Comparison of ENCODE assay signal across 1 cellular context in the genomic region with DNA sequence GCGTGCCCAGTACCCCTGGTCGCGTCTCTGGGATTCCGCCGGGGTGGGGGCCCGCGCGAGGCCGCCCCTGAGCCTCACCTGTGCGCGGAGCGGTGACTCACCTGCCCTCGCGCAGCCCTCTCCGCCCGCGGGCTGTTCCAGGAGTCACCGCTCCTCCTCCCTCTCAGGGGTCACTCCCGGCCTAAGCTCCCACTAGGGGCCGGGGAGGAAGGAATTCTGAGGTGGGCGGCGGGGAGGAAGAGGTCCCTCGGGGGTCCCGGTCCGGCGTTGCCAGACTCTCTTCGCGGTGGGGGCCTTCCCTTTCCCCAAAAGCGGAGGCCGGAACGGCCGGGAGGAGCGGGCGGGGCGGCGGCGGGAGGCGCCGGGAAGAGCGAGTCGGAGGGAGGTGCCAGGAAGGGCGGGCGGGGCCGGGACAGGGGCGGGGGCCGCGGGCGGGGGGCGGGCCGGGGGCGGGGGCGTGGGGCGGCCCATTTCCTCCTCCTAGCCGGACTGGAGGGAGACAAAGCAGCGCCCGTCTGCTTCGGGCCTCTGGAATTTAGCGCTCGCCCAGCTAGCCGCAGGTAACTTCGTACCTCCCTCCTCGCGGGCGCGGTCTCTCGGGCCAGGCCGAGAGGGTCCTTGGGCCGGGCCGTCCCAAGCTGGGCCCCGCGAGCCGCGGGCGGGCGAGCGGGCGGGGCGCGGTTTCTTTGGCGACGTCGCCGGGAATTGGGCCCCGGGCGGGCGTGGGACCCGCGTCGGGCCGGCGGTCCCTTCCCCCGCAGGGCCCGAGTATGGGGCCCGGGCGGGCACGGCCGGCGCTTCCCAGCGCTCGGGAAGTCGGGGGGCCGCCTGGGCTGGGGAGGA.
TF ChIP-seq lines count a peak whose summit lies in the region.

A gene with protein sequence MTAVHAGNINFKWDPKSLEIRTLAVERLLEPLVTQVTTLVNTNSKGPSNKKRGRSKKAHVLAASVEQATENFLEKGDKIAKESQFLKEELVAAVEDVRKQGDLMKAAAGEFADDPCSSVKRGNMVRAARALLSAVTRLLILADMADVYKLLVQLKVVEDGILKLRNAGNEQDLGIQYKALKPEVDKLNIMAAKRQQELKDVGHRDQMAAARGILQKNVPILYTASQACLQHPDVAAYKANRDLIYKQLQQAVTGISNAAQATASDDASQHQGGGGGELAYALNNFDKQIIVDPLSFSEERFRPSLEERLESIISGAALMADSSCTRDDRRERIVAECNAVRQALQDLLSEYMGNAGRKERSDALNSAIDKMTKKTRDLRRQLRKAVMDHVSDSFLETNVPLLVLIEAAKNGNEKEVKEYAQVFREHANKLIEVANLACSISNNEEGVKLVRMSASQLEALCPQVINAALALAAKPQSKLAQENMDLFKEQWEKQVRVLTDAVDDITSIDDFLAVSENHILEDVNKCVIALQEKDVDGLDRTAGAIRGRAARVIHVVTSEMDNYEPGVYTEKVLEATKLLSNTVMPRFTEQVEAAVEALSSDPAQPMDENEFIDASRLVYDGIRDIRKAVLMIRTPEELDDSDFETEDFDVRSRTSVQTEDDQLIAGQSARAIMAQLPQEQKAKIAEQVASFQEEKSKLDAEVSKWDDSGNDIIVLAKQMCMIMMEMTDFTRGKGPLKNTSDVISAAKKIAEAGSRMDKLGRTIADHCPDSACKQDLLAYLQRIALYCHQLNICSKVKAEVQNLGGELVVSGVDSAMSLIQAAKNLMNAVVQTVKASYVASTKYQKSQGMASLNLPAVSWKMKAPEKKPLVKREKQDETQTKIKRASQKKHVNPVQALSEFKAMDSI (plus strand): TSS at position 475 of the 843 bp plus-strand sequence. CDS start 28,500 bp downstream, outside the sequence.

TF ChIP-seq in HepG2, 621 proteins besides CTCF, POLR2A, EP300 and RAD21 (continued from another document and continues in another):
- TF ChIP-seq ZNF609 (CRISPR knock-in tag; IDR thresholded peaks at IDR 0.05; ENCODE audit: borderline replicate concordance), result 0 out of 2 replicates have a peak, but pooled peaks have one; percentile 25
- TF ChIP-seq, protein P1, sequence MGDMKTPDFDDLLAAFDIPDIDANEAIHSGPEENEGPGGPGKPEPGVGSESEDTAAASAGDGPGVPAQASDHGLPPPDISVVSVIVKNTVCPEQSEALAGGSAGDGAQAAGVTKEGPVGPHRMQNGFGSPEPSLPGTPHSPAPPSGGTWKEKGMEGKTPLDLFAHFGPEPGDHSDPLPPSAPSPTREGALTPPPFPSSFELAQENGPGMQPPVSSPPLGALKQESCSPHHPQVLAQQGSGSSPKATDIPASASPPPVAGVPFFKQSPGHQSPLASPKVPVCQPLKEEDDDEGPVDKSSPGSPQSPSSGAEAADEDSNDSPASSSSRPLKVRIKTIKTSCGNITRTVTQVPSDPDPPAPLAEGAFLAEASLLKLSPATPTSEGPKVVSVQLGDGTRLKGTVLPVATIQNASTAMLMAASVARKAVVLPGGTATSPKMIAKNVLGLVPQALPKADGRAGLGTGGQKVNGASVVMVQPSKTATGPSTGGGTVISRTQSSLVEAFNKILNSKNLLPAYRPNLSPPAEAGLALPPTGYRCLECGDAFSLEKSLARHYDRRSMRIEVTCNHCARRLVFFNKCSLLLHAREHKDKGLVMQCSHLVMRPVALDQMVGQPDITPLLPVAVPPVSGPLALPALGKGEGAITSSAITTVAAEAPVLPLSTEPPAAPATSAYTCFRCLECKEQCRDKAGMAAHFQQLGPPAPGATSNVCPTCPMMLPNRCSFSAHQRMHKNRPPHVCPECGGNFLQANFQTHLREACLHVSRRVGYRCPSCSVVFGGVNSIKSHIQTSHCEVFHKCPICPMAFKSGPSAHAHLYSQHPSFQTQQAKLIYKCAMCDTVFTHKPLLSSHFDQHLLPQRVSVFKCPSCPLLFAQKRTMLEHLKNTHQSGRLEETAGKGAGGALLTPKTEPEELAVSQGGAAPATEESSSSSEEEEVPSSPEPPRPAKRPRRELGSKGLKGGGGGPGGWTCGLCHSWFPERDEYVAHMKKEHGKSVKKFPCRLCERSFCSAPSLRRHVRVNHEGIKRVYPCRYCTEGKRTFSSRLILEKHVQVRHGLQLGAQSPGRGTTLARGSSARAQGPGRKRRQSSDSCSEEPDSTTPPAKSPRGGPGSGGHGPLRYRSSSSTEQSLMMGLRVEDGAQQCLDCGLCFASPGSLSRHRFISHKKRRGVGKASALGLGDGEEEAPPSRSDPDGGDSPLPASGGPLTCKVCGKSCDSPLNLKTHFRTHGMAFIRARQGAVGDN (CRISPR knock-in tag; IDR thresholded peaks at IDR 0.05), result peak; percentile 75
- peak; percentile 18; the same call in 1 of the 2 replicates for TF ChIP-seq IKZF5 (CRISPR knock-in tag; IDR thresholded peaks at IDR 0.05)
- no peak for TF ChIP-seq BCL6 (CRISPR knock-in tag; IDR thresholded peaks at IDR 0.05)
- peak; percentile 84 for TF ChIP-seq ZNF605 (CRISPR knock-in tag; IDR thresholded peaks at IDR 0.05)
- TF ChIP-seq CBX5 (CRISPR knock-in tag; IDR thresholded peaks at IDR 0.05; ENCODE audit: borderline replicate concordance), result no peak
- no peak; the same call in 1 of the 2 replicates for TF ChIP-seq ZNF776 (CRISPR knock-in tag; IDR thresholded peaks at IDR 0.05)
- no peak for TF ChIP-seq SOX6 (IDR thresholded peaks at IDR 0.05)
- TF ChIP-seq SOX6 (CRISPR knock-in tag; IDR thresholded peaks at IDR 0.05), result peak; percentile 35; the same call in 1 of the 2 replicates
- 0 out of 2 replicates have a peak, but pooled peaks have one; percentile 35 for TF ChIP-seq GZF1 (CRISPR knock-in tag; IDR thresholded peaks at IDR 0.05)
- TF ChIP-seq MXD4 (CRISPR knock-in tag; IDR thresholded peaks at IDR 0.05), result no peak
- no peak for TF ChIP-seq ZFP36L1 (CRISPR knock-in tag; IDR thresholded peaks at IDR 0.05)
- no peak for TF ChIP-seq NONO (IDR thresholded peaks at IDR 0.05)
- peak; percentile 6 for TF ChIP-seq NONO (CRISPR knock-in tag; conservative IDR thresholded peaks at IDR 0.05)
- no peak for TF ChIP-seq ZNF775 (CRISPR knock-in tag; IDR thresholded peaks at IDR 0.05; ENCODE audit: borderline replicate concordance)
- TF ChIP-seq HNF4G (IDR thresholded peaks at IDR 0.05; ENCODE audit: borderline replicate concordance, low read depth, low read length), result no peak
- TF ChIP-seq HNF4G (CRISPR knock-in tag; IDR thresholded peaks at IDR 0.05; ENCODE audit: borderline replicate concordance, low read depth), result no peak
- TF ChIP-seq ZNF746 (CRISPR knock-in tag; IDR thresholded peaks at IDR 0.05), result peak; percentile 61; the same call in 1 of the 2 replicates
- 0 out of 2 replicates have a peak, but pooled peaks have one; percentile 39 for TF ChIP-seq KLF15 (CRISPR knock-in tag; IDR thresholded peaks at IDR 0.05; ENCODE audit: borderline replicate concordance)
- no peak for TF ChIP-seq ZNF280B (CRISPR knock-in tag; IDR thresholded peaks at IDR 0.05; ENCODE audit: borderline replicate concordance)
- peak; percentile 71 for TF ChIP-seq ARNT2 (CRISPR knock-in tag; IDR thresholded peaks at IDR 0.05; ENCODE audit: low read depth)
- no peak for TF ChIP-seq ZNF207 (IDR thresholded peaks at IDR 0.05; ENCODE audit: borderline replicate concordance)
- TF ChIP-seq ZSCAN25 (CRISPR knock-in tag; IDR thresholded peaks at IDR 0.05), result no peak; the same call in 1 of the 2 replicates
- no peak for TF ChIP-seq ZUFSP (CRISPR knock-in tag; IDR thresholded peaks at IDR 0.05; ENCODE audit: borderline replicate concordance)
- TF ChIP-seq SATB2 (CRISPR knock-in tag; IDR thresholded peaks at IDR 0.05), result no peak
- TF ChIP-seq NR2F1 (CRISPR knock-in tag; IDR thresholded peaks at IDR 0.05), result peak in 1 of 2 experiments; percentile 77; a peak in 2 of 4 replicates
- TF ChIP-seq, protein P2, sequence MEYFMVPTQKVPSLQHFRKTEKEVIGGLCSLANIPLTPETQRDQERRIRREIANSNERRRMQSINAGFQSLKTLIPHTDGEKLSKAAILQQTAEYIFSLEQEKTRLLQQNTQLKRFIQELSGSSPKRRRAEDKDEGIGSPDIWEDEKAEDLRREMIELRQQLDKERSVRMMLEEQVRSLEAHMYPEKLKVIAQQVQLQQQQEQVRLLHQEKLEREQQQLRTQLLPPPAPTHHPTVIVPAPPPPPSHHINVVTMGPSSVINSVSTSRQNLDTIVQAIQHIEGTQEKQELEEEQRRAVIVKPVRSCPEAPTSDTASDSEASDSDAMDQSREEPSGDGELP (IDR thresholded peaks at IDR 0.05; ENCODE audit: borderline replicate concordance, low read depth), result peak; percentile 81; the same call in 1 of the 2 replicates
- no peak for TF ChIP-seq RBM22 (optimal IDR thresholded peaks at IDR 0.05; ENCODE audit: low read length)
- TF ChIP-seq, protein P3, sequence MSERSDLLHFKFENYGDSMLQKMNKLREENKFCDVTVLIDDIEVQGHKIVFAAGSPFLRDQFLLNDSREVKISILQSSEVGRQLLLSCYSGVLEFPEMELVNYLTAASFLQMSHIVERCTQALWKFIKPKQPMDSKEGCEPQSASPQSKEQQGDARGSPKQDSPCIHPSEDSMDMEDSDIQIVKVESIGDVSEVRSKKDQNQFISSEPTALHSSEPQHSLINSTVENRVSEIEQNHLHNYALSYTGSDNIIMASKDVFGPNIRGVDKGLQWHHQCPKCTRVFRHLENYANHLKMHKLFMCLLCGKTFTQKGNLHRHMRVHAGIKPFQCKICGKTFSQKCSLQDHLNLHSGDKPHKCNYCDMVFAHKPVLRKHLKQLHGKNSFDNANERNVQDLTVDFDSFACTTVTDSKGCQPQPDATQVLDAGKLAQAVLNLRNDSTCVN (CRISPR knock-in tag; IDR thresholded peaks at IDR 0.05; ENCODE audit: borderline replicate concordance), result no peak; the same call in 1 of the 2 replicates
- peak; percentile 67; the same call in 1 of the 2 replicates for TF ChIP-seq GABPB1 (CRISPR knock-in tag; IDR thresholded peaks at IDR 0.05)
- no peak for TF ChIP-seq HOXD1 (CRISPR knock-in tag; IDR thresholded peaks at IDR 0.05)
- peak; percentile 65; the same call in 1 of the 2 replicates for TF ChIP-seq ZNF784 (CRISPR knock-in tag; IDR thresholded peaks at IDR 0.05; ENCODE audit: borderline replicate concordance)
- TF ChIP-seq SRSF1 (optimal IDR thresholded peaks at IDR 0.05; ENCODE audit: low read depth, low read length), result peak; percentile 100
- TF ChIP-seq CBFB (CRISPR knock-in tag; IDR thresholded peaks at IDR 0.05), result 0 out of 2 replicates have a peak, but pooled peaks have one; percentile 15
- TF ChIP-seq HNRNPL (IDR thresholded peaks at IDR 0.05; ENCODE audit: low read depth, low read length), result no peak
